ENCODE assay signal across 20 cellular contexts in genomic region chr10:128027306-128027705, GRCh38.
"Had no signal": no experiment of that assay in that cellular context is flagged by ENCODE, and none has a peak within 500 bp of the region (broad histone marks: within the 10 kb centered on the region; RNA-seq: fewer than 3 reads in every experiment).

No MANE protein-coding gene starts in this region.

- H3K27me3 ChIP-seq: upper lobe of right lung had no signal

- H3K27ac Mint-ChIP-seq: activated naive CD4-positive, alpha-beta T cell treated with anti-CD3 and anti-CD28 coated beads, Interleukin-2, amount 10 ng/mL, durations not matched to agents 7 days and 5 days; dendritic cell treated with granulocyte-macrophage colony-stimulating factor and Interleukin-4, amounts not matched to agents 40 ng/mL and 50 ng/mL, for 4 days; mesothelial cell of epicardium; progenitor cell of endocrine pancreas; WTC11 had no signal

- H3K36me3 ChIP-seq: upper lobe of right lung had no signal

- H3K4me3 Mint-ChIP-seq: activated naive CD4-positive, alpha-beta T cell treated with anti-CD3 and anti-CD28 coated beads, Interleukin-2, amount 10 ng/mL, durations not matched to agents 7 days and 5 days; activated T-cell treated with anti-CD3 and anti-CD28 coated beads, Interleukin-2, amount 50 U/mL, for 4 hours; brain; dendritic cell treated with granulocyte-macrophage colony-stimulating factor and Interleukin-4, amounts not matched to agents 40 ng/mL and 50 ng/mL, for 4 days; mesothelial cell of epicardium; naive thymus-derived CD8-positive, alpha-beta T cell; WTC11 had no signal

- DNase-seq: activated CD8-positive, alpha-beta memory T cell treated with anti-CD3 and anti-CD28 coated beads, Interleukin-2, amount 50 U/mL, for 48 hours; activated naive CD4-positive, alpha-beta T cell treated with anti-CD3 and anti-CD28 coated beads, Interleukin-2, amount 10 ng/mL, durations not matched to agents 7 days and 5 days; activated T-cell treated with anti-CD3 and anti-CD28 coated beads, Interleukin-2, amount 50 U/mL, for 4 hours; caudate nucleus; effector CD4-positive, alpha-beta T cell; erythroblast; foreskin fibroblast; kidney; mammary epithelial cell; naive thymus-derived CD8-positive, alpha-beta T cell; retina; T-helper 9 cell; upper lobe of right lung had no signal

- H3K9me3 ChIP-seq: upper lobe of right lung had no signal

- FAIRE-seq: endometrium, kidney had no signal

- H3K27me3 Mint-ChIP-seq: dendritic cell treated with granulocyte-macrophage colony-stimulating factor and Interleukin-4, amounts not matched to agents 40 ng/mL and 50 ng/mL, for 4 days; naive thymus-derived CD8-positive, alpha-beta T cell had no signal

- H3K4me1 ChIP-seq: upper lobe of right lung had no signal

- H3K9me3 Mint-ChIP-seq: activated naive CD4-positive, alpha-beta T cell treated with anti-CD3 and anti-CD28 coated beads, Interleukin-2, amount 10 ng/mL, durations not matched to agents 7 days and 5 days; activated T-cell treated with anti-CD3 and anti-CD28 coated beads, Interleukin-2, amount 50 U/mL, for 4 hours; dendritic cell treated with granulocyte-macrophage colony-stimulating factor and Interleukin-4, amounts not matched to agents 40 ng/mL and 50 ng/mL, for 4 days; mesothelial cell of epicardium; naive thymus-derived CD8-positive, alpha-beta T cell; WTC11 had no signal

- H3K36me3 Mint-ChIP-seq: activated naive CD4-positive, alpha-beta T cell treated with anti-CD3 and anti-CD28 coated beads, Interleukin-2, amount 10 ng/mL, durations not matched to agents 7 days and 5 days; brain; mesothelial cell of epicardium; naive thymus-derived CD8-positive, alpha-beta T cell; WTC11 had no signal

- H3K27ac ChIP-seq: upper lobe of right lung had no signal

- H3K4me3 ChIP-seq: upper lobe of right lung had no signal

- ATAC-seq: left lobe of liver; naive thymus-derived CD8-positive, alpha-beta T cell; upper lobe of right lung; WTC11 had no signal
